ENCODE assay signal across 8 cellular contexts in the genomic region with DNA sequence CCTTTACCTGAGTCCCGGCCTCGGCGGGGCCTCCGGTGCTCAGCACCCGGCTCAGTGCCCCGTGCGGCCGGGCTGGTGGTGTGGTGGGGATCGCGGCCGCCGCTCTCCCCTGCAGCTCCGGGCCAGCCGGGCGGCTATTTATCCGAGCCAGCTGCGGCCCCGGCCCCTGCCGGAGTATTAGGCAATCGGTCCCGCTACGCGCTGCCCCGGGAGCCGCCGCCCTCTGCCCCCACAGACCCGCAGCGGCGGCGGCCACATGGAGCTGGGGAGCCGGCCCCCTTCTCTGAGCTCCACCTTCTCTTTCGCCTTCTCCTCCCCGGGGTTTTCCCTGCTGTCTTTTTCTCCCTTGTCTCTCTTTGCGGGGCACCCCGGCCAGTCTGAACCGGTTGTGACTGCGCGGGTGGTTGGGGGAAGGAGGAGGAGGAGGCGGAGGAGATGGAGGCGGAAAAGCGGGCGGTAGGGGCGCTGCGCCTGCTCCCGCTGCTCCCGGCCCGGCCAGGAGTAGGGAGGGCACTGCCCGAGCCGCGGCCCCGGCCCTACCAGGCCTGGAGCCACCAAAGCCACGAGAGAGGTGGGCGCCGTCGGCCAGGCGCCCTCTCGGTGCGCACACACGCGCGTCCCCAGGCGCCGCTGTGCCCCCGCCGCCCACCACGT. TPM values are rescaled to one million over a fixed set of nuclear protein-coding genes. Genes with fewer than 3 reads are reported as not detected.
DNase-seq lines count a peak whose midpoint lies in the region; TF ChIP-seq lines count a peak whose summit lies in the region.

A gene with protein sequence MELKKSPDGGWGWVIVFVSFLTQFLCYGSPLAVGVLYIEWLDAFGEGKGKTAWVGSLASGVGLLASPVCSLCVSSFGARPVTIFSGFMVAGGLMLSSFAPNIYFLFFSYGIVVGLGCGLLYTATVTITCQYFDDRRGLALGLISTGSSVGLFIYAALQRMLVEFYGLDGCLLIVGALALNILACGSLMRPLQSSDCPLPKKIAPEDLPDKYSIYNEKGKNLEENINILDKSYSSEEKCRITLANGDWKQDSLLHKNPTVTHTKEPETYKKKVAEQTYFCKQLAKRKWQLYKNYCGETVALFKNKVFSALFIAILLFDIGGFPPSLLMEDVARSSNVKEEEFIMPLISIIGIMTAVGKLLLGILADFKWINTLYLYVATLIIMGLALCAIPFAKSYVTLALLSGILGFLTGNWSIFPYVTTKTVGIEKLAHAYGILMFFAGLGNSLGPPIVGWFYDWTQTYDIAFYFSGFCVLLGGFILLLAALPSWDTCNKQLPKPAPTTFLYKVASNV (minus strand): TSS at position 379 of the 654 bp plus-strand sequence. CDS start 25,559 bp downstream, outside the sequence.

- peaks cover 13% of the 10 kb centered on the region for H3K4me1 ChIP-seq in Loucy (ENCODE audit: insufficient read depth, low read length, poor library complexity, severe bottlenecking)
- peaks cover 0 to 20% (median 17%) of the 10 kb centered on the region in 5 donors for H3K4me1 ChIP-seq in subcutaneous abdominal adipose tissue (ENCODE audit: control insufficient read depth in 5 of 5, insufficient read depth in 5 of 5, low read length in 5 of 5)

- no peaks in the 10 kb centered on the region for H3K9me2 ChIP-seq in Loucy (replicated peaks; ENCODE audit: low read depth, low read length)

- peak within 1 kb of the TSS; percentile 72 for H3K4me3 ChIP-seq in Loucy (ENCODE audit: low read length, poor library complexity, severe bottlenecking)
- H3K4me3 ChIP-seq in WI38 (ENCODE audit: low read depth, low read length), result peak within 1 kb of the TSS; percentile 59
- peak within 1 kb of the TSS; percentile 66 for H3K4me3 ChIP-seq in epithelial cell of proximal tubule (ENCODE audit: low read depth, low read length)
- peak within 1 kb of the TSS; percentile 31 to 80 (median 56) for H3K4me3 ChIP-seq in subcutaneous abdominal adipose tissue (ENCODE audit: low read depth in 1 of 5, low read length in 5 of 5)

- peak within 1 kb of the TSS; percentile 90 for H3K4me2 ChIP-seq in Loucy (ENCODE audit: low read depth, low read length, poor library complexity, severe bottlenecking)

- H3K27me3 ChIP-seq in Loucy (ENCODE audit: insufficient read depth, low read length, poor library complexity, severe bottlenecking) (peaks cover 50% of the 10 kb centered on the region), subcutaneous abdominal adipose tissue (ENCODE audit: control insufficient read depth in 5 of 5, insufficient read depth in 4 of 5, low read length in 5 of 5) (peaks cover 5 to 14% (median 6%) of the 10 kb centered on the region in 5 donors)

- no peaks in the 10 kb centered on the region for H4K20me1 ChIP-seq in Loucy (ENCODE audit: insufficient read depth, low read length, poor library complexity, severe bottlenecking)

- DNase-seq in activated CD8-positive, alpha-beta memory T cell treated with anti-CD3 and anti-CD28 coated beads for 24 hours, result peak; percentile 75
- no peak for DNase-seq in activated CD8-positive, alpha-beta memory T cell treated with anti-CD3 and anti-CD28 coated beads, Interleukin-2, amount 50 U/mL, for 4 hours
- DNase-seq in HCEC 1CT, result peak; percentile 47
- DNase-seq in epithelial cell of proximal tubule (ENCODE audit: low read depth), result no peak
- peak; percentile 40 for DNase-seq in mucosa of gallbladder (ENCODE audit: low spot score)

- no peaks in the 10 kb centered on the region for H3F3A ChIP-seq in Loucy (ENCODE audit: low read depth)

- peak within 1 kb of the TSS; percentile 79 for H2AFZ ChIP-seq in Loucy (ENCODE audit: low read length)

- H3K36me3 ChIP-seq in Loucy (ENCODE audit: insufficient read depth, low read length) (no peaks in the 10 kb centered on the region), subcutaneous abdominal adipose tissue (ENCODE audit: control insufficient read depth in 5 of 5, insufficient read depth in 5 of 5, low read length in 5 of 5) (no peaks in the 10 kb centered on the region)

- no peak within 1 kb of the TSS for H3K27ac ChIP-seq in subcutaneous abdominal adipose tissue (ENCODE audit: low read depth, low read length)

- peak within 1 kb of the TSS; percentile 60 for H3K9ac ChIP-seq in Loucy (ENCODE audit: low read depth, low read length, poor library complexity, severe bottlenecking)
- peak within 1 kb of the TSS in 4 of 5 donors; percentile 23 to 52 (median 26) for H3K9ac ChIP-seq in subcutaneous abdominal adipose tissue (ENCODE audit: low read length in 5 of 5)

- H3K9me3 ChIP-seq in Loucy (ENCODE audit: insufficient read depth, low read depth, low read length), result no peaks in the 10 kb centered on the region
- H3K9me3 ChIP-seq in subcutaneous abdominal adipose tissue (ENCODE audit: control insufficient read depth in 5 of 5, low read length in 5 of 5), result no peaks in the 10 kb centered on the region

- no peaks in the 10 kb centered on the region for H3K79me2 ChIP-seq in Loucy (ENCODE audit: insufficient read depth, low read length)

- TF ChIP-seq CTCF in Loucy (conservative IDR thresholded peaks at IDR 0.05; ENCODE audit: low read length) (no peak), WI38 (IDR thresholded peaks at IDR 0.05; ENCODE audit: low read depth, low read length) (0 out of 2 replicates have a peak, but pooled peaks have one; percentile 17), epithelial cell of proximal tubule (conservative IDR thresholded peaks at IDR 0.05; ENCODE audit: low read depth, low read length) (peak; percentile 43)

RNA-seq across cellular contexts. Expression of the gene that starts here (rescaled TPM):
- total RNA-seq in epithelial cell of proximal tubule (2.9 and 3.5 TPM in 2 replicates), mucosa of gallbladder (5.6 TPM)

Comparison
In these comparisons a context has a peak if more than half of its experiments do, and no peak if none do; other contexts are left out.
1. DNase-seq: peak in activated CD8-positive, alpha-beta memory T cell treated with anti-CD3 and anti-CD28 coated beads for 24 hours (single experiment), HCEC 1CT (single experiment) and mucosa of gallbladder (single experiment); none in activated CD8-positive, alpha-beta memory T cell treated with anti-CD3 and anti-CD28 coated beads, Interleukin-2, amount 50 U/mL, for 4 hours (single experiment) and epithelial cell of proximal tubule (single experiment).
2. Peak in every context shown above with its lines, with median percentiles within 50 percentile points of each other: H3K4me3 ChIP-seq.